Comparison of ENCODE assay signal across 8 cellular contexts in genomic region chr10:128124813-128125403, GRCh38. TPM values are rescaled to one million over a fixed set of nuclear protein-coding genes. Genes with fewer than 3 reads are reported as not detected.
DNase-seq lines count a peak whose midpoint lies in the region; ATAC-seq, FAIRE-seq and TF ChIP-seq lines count a peak whose summit lies in the region.

No MANE protein-coding gene starts in this region.

- peaks cover 29% of the 10 kb centered on the region for H3K4me1 Mint-ChIP-seq in activated CD4-positive, alpha-beta memory T cell treated with anti-CD3 and anti-CD28 coated beads for 36 hours (ENCODE audit: low read depth)

- no peak overlapping the region for H3K27ac ChIP-seq in ACC112 (ENCODE audit: low read depth, low read length)

- H3K36me3 Mint-ChIP-seq in activated CD4-positive, alpha-beta memory T cell treated with anti-CD3 and anti-CD28 coated beads for 36 hours = peaks cover 50% of the 10 kb centered on the region

- FAIRE-seq in GM19239 (lab: Jason Lieb, UNC) = peak; percentile 57

- ATAC-seq in HG02973 (IDR thresholded peaks at IDR 0.05; ENCODE audit: unreplicated experiment) = no peak

- H3K36me3 ChIP-seq in ACC112 (ENCODE audit: insufficient read depth, low read length) (peaks cover 14% of the 10 kb centered on the region), kidney epithelial cell (ENCODE audit: control insufficient read depth, insufficient read depth, low read length) (no peaks in the 10 kb centered on the region)

- peak overlapping the region; percentile 91 for H3K4me3 ChIP-seq in ACC112 (ENCODE audit: low read depth, low read length)
- H3K4me3 ChIP-seq in kidney epithelial cell (ENCODE audit: low read depth, low read length) = peak overlapping the region; percentile 91

- POLR2A ChIA-PET in activated CD4-positive, alpha-beta memory T cell treated with anti-CD3 and anti-CD28 coated beads for 36 hours (lab: Charles Lee) = interaction anchor here (1.2 to 1.5 kb wide), 4 partner anchors 12 to 79 kb away, joined by 3 to 10 read pairs (median 7); no protein-coding TSS in a partner anchor

- H3K79me2 ChIP-seq in ACC112 (ENCODE audit: control insufficient read depth, insufficient read depth, low read length, unreplicated experiment) = peaks cover 60% of the 10 kb centered on the region

- H2AFZ ChIP-seq in ACC112 (ENCODE audit: low read length, unreplicated experiment) = peak overlapping the region; percentile 57

- CTCF ChIA-PET in activated CD4-positive, alpha-beta memory T cell treated with anti-CD3 and anti-CD28 coated beads for 36 hours (lab: Charles Lee) = interaction anchor here (1.0 to 1.3 kb wide), 3 partner anchors 77 to 116 kb away, joined by 3 to 5 read pairs (median 4); no protein-coding TSS in a partner anchor

- no peak for TF ChIP-seq CTCF in kidney epithelial cell (IDR thresholded peaks at IDR 0.05; ENCODE audit: insufficient read depth, low read length, poor library complexity, severe bottlenecking)

- peaks cover 28% of the 10 kb centered on the region for H3K4me1 ChIP-seq in ACC112 (ENCODE audit: control insufficient read depth, insufficient read depth, low read length, unreplicated experiment)

- peak overlapping the region; percentile 96 for H3K4me3 Mint-ChIP-seq in activated CD4-positive, alpha-beta memory T cell treated with anti-CD3 and anti-CD28 coated beads for 36 hours

- DNase-seq in GM19239 (ENCODE audit: insufficient read length, low spot score) (no peak), kidney epithelial cell (ENCODE audit: low read depth) (no peak), UCSD-AML1 (lab: John Stamatoyannopoulos, UW; ENCODE audit: unreplicated experiment) (no peak), HuH-7 (ENCODE audit: low spot score) (no peak)
- no peak for DNase-seq in activated CD4-positive, alpha-beta memory T cell treated with anti-CD3 and anti-CD28 coated beads for 36 hours
- DNase-seq in stimulated activated CD4-positive, alpha-beta T cell treated with anti-CD3 and anti-CD28 coated beads, Interleukin-4, amount 100 ng/mL, for 24 hours = no peak

- H3K9me3 Mint-ChIP-seq in activated CD4-positive, alpha-beta memory T cell treated with anti-CD3 and anti-CD28 coated beads for 36 hours = no peaks in the 10 kb centered on the region

- H3K27me3 ChIP-seq in ACC112 (ENCODE audit: insufficient read depth, low read length) (no peaks in the 10 kb centered on the region), kidney epithelial cell (ENCODE audit: control insufficient read depth, insufficient read depth, low read length) (no peaks in the 10 kb centered on the region)

- H3K27me3 Mint-ChIP-seq in activated CD4-positive, alpha-beta memory T cell treated with anti-CD3 and anti-CD28 coated beads for 36 hours = peaks cover 19% of the 10 kb centered on the region

- intact Hi-C loops in activated CD4-positive, alpha-beta memory T cell treated with anti-CD3 and anti-CD28 coated beads for 36 hours (cut with micrococcal nuclease) = no loop called here

- peak overlapping the region; percentile 81 for H3K27ac Mint-ChIP-seq in activated CD4-positive, alpha-beta memory T cell treated with anti-CD3 and anti-CD28 coated beads for 36 hours

RNA-seq across cellular contexts. Expression of gene MKI67, which starts 1.3 kb away (rescaled TPM):
- total RNA-seq in activated CD4-positive, alpha-beta memory T cell treated with anti-CD3 and anti-CD28 coated beads for 36 hours = 100 to 1,000 TPM; 223 to 241 TPM
- total RNA-seq in kidney epithelial cell = 5.1 and 5.6 TPM in 2 replicates

Comparison
In these comparisons a context has a peak if more than half of its experiments do, and no peak if none do; other contexts are left out.
1. RNA of gene MKI67, which starts 1.3 kb away (total RNA-seq): 223 to 241 TPM in activated CD4-positive, alpha-beta memory T cell treated with anti-CD3 and anti-CD28 coated beads for 36 hours; 5.1 to 5.6 TPM in kidney epithelial cell; every median in the first group is over 10 times any median in the second.